In genomic region chr3:150256782-150257181, GRCh38 we compare ENCODE assay signal across 27 cellular contexts.
"Had no signal": no experiment of that assay in that cellular context is flagged by ENCODE, and none has a peak within 500 bp of the region (broad histone marks: within the 10 kb centered on the region; RNA-seq: fewer than 3 reads in every experiment).

No MANE protein-coding gene starts in this region.

- H3K27ac Mint-ChIP-seq: memory B cell; naive thymus-derived CD4-positive, alpha-beta T cell; stimulated activated memory B cell treated with anti-CD40 and anti-IgM and Interleukin-4, amounts not matched to agents 10 μg/mL and 1 μg/mL and 100 μg/mL, for 72 hours; stimulated activated naive CD8-positive, alpha-beta T cell treated with anti-CD3 and anti-CD28 coated beads, Interleukin-15, amount 100 ng/mL, for 72 hours had no signal

- H3K9me3 Mint-ChIP-seq: naive thymus-derived CD4-positive, alpha-beta T cell had no signal

- H3K4me1 Mint-ChIP-seq: memory B cell; stimulated activated memory B cell treated with anti-CD40 and anti-IgM and Interleukin-4, amounts not matched to agents 10 μg/mL and 1 μg/mL and 100 μg/mL, for 72 hours; stimulated activated naive CD8-positive, alpha-beta T cell treated with anti-CD3 and anti-CD28 coated beads, Interleukin-15, amount 100 ng/mL, for 72 hours had no signal

- H3K36me3 Mint-ChIP-seq: memory B cell; naive thymus-derived CD4-positive, alpha-beta T cell; stimulated activated memory B cell treated with anti-CD40 and anti-IgM and Interleukin-4, amounts not matched to agents 10 μg/mL and 1 μg/mL and 100 μg/mL, for 72 hours had no signal

- H3K4me1 ChIP-seq: colonic mucosa, upper lobe of right lung had no signal

- FAIRE-seq: endometrium, kidney had no signal

- H3K4me3 Mint-ChIP-seq: memory B cell; naive thymus-derived CD4-positive, alpha-beta T cell; stimulated activated memory B cell treated with anti-CD40 and anti-IgM and Interleukin-4, amounts not matched to agents 10 μg/mL and 1 μg/mL and 100 μg/mL, for 72 hours; stimulated activated naive CD8-positive, alpha-beta T cell treated with anti-CD3 and anti-CD28 coated beads, Interleukin-15, amount 100 ng/mL, for 72 hours had no signal

- H3K27me3 ChIP-seq: cardiac muscle cell, colonic mucosa, esophagus muscularis mucosa, gastroesophageal sphincter, right lobe of liver, spleen, testis, tibial nerve, upper lobe of right lung had no signal

- H3K27ac ChIP-seq: cardiac muscle cell, colonic mucosa, epithelial cell of prostate, lower lobe of right lung, psoas muscle, testis, tibial nerve, upper lobe of right lung had no signal

- H3K4me3 ChIP-seq: cardiac muscle cell, colonic mucosa, esophagus muscularis mucosa, gastroesophageal sphincter, left ventricle myocardium inferior, lower lobe of right lung, psoas muscle, right lobe of liver, spleen, testis, tibial nerve, upper lobe of right lung had no signal

- DNase-seq: cerebellar nuclear complex; colonic mucosa; effector CD8-positive, alpha-beta T cell; glutamatergic neuron; kidney; left cardiac atrium; left ventricle myocardium inferior; lower lobe of right lung; naive thymus-derived CD4-positive, alpha-beta T cell; psoas muscle; retina; right lobe of liver; spleen; stimulated activated CD4-positive, alpha-beta T cell treated with anti-CD3 and anti-CD28 coated beads, Interleukin-15, amount 100 ng/mL, for 24 hours; stimulated activated CD4-positive, alpha-beta T cell treated with anti-CD3 and anti-CD28 coated beads, Interleukin-1b, Interleukin-23, amount 100 ng/mL, for 48 hours; stimulated activated CD4-positive, alpha-beta T cell treated with anti-CD3 and anti-CD28 coated beads, Interleukin-4, amount 100 ng/mL, for 24 hours; stimulated activated naive CD8-positive, alpha-beta T cell treated with anti-CD3 and anti-CD28 coated beads, Interleukin-15, amount 100 ng/mL, for 72 hours; testis; upper lobe of right lung had no signal

- H3K36me3 ChIP-seq: cardiac muscle cell, colonic mucosa, esophagus muscularis mucosa, gastroesophageal sphincter, left ventricle myocardium inferior, lower lobe of right lung, right lobe of liver, spleen, tibial nerve, upper lobe of right lung had no signal

- H3K9me3 ChIP-seq: colonic mucosa, esophagus muscularis mucosa, gastroesophageal sphincter, left ventricle myocardium inferior, lower lobe of right lung, psoas muscle, right lobe of liver, spleen, testis, tibial nerve, upper lobe of right lung had no signal
